Comparison of ENCODE assay signal across 8 cellular contexts in genomic region chr4:48340276-48340904, GRCh38. TPM values are rescaled to one million over a fixed set of nuclear protein-coding genes. Genes with fewer than 3 reads are reported as not detected.
DNase-seq lines count a peak whose midpoint lies in the region; ATAC-seq and TF ChIP-seq lines count a peak whose summit lies in the region.

No MANE protein-coding gene starts in this region.

- H3K4me3 Mint-ChIP-seq in stimulated activated naive CD8-positive, alpha-beta T cell treated with anti-CD3 and anti-CD28 coated beads, Interleukin-15, Interleukin-2, amounts not matched to agents 100 ng/mL and 50 ng/mL, for 24 hours: peak overlapping the region; percentile 94

- peak; percentile 4 for ATAC-seq in left lobe of liver

- DNase-seq in Daoy (ENCODE audit: low read depth) (peak; percentile 60), HEK293T (ENCODE audit: extremely low spot score) (peak; percentile 10), RKO (ENCODE audit: low spot score) (peak; percentile 86), cerebellar cortex (ENCODE audit: low spot score) (peak; percentile 8), left lobe of liver (ENCODE audit: low spot score) (no peak), NCI-H1930 (lab: John Stamatoyannopoulos, UW) (no peak), NCI-H2081 treated with DMSO at 0.1 percent for 48 hours (lab: John Stamatoyannopoulos, UW) (no peak)

- POLR2A ChIA-PET in HEK293T (lab: Yijun Ruan, JAX): interaction anchor here (1.0 to 1.7 kb wide), 3 partner anchors 12 to 36 kb away, joined by 3 to 5 read pairs (median 4); no protein-coding TSS in a partner anchor

- peak overlapping the region; percentile 79 for H3K27ac Mint-ChIP-seq in stimulated activated naive CD8-positive, alpha-beta T cell treated with anti-CD3 and anti-CD28 coated beads, Interleukin-15, Interleukin-2, amounts not matched to agents 100 ng/mL and 50 ng/mL, for 24 hours

- H3K9me3 Mint-ChIP-seq in stimulated activated naive CD8-positive, alpha-beta T cell treated with anti-CD3 and anti-CD28 coated beads, Interleukin-15, Interleukin-2, amounts not matched to agents 100 ng/mL and 50 ng/mL, for 24 hours: no peaks in the 10 kb centered on the region

- H3K36me3 Mint-ChIP-seq in stimulated activated naive CD8-positive, alpha-beta T cell treated with anti-CD3 and anti-CD28 coated beads, Interleukin-15, Interleukin-2, amounts not matched to agents 100 ng/mL and 50 ng/mL, for 24 hours (ENCODE audit: low read depth): no peaks in the 10 kb centered on the region

- CTCF ChIA-PET in HEK293T (lab: Yijun Ruan, JAX): no interaction called here

- H3K27me3 Mint-ChIP-seq in stimulated activated naive CD8-positive, alpha-beta T cell treated with anti-CD3 and anti-CD28 coated beads, Interleukin-15, Interleukin-2, amounts not matched to agents 100 ng/mL and 50 ng/mL, for 24 hours: no peaks in the 10 kb centered on the region

- peaks cover 50% of the 10 kb centered on the region for H3K4me1 Mint-ChIP-seq in stimulated activated naive CD8-positive, alpha-beta T cell treated with anti-CD3 and anti-CD28 coated beads, Interleukin-15, Interleukin-2, amounts not matched to agents 100 ng/mL and 50 ng/mL, for 24 hours (ENCODE audit: low read depth)

TF ChIP-seq in HEK293T, 16 proteins besides CTCF, POLR2A, EP300 and RAD21:
- no peak for TF ChIP-seq ARNT (IDR thresholded peaks at IDR 0.05)
- TF ChIP-seq ZNF384 (IDR thresholded peaks at IDR 0.05): no peak
- TF ChIP-seq FOXA1 (IDR thresholded peaks at IDR 0.05): no peak
- no peak for TF ChIP-seq SP1 (IDR thresholded peaks at IDR 0.05)
- no peak for TF ChIP-seq ELF4 (IDR thresholded peaks at IDR 0.05)
- no peak for TF ChIP-seq L3MBTL2 (conservative IDR thresholded peaks at IDR 0.05)
- no peak for TF ChIP-seq LEF1 (IDR thresholded peaks at IDR 0.05; ENCODE audit: borderline replicate concordance)
- no peak for TF ChIP-seq CTBP1 (IDR thresholded peaks at IDR 0.05; ENCODE audit: borderline replicate concordance)
- TF ChIP-seq TARDBP (IDR thresholded peaks at IDR 0.05): no peak
- no peak for TF ChIP-seq HDGF (IDR thresholded peaks at IDR 0.05; ENCODE audit: borderline replicate concordance)
- no peak for TF ChIP-seq FOXK2 (IDR thresholded peaks at IDR 0.05)
- no peak for TF ChIP-seq BHLHE40 (IDR thresholded peaks at IDR 0.05; ENCODE audit: borderline replicate concordance)
- TF ChIP-seq, protein P1, sequence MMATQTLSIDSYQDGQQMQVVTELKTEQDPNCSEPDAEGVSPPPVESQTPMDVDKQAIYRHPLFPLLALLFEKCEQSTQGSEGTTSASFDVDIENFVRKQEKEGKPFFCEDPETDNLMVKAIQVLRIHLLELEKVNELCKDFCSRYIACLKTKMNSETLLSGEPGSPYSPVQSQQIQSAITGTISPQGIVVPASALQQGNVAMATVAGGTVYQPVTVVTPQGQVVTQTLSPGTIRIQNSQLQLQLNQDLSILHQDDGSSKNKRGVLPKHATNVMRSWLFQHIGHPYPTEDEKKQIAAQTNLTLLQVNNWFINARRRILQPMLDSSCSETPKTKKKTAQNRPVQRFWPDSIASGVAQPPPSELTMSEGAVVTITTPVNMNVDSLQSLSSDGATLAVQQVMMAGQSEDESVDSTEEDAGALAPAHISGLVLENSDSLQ (IDR thresholded peaks at IDR 0.05): no peak
- no peak for TF ChIP-seq NFRKB (IDR thresholded peaks at IDR 0.05)
TF ChIP-seq in HEK293T: peak in this region for 0.

RNA-seq across cellular contexts. Expression of gene SLAIN2, which starts 0.9 kb away (rescaled TPM):
- total RNA-seq in Daoy (2014; rRNA removed; shearing (Covaris generic)): 25.8 and 28.7 TPM in 2 replicates
- total RNA-seq in left lobe of liver: 32.2 TPM

Comparison
In these comparisons a context has a peak if more than half of its experiments do, and no peak if none do; other contexts are left out.
1. DNase-seq: peak in Daoy (single experiment), HEK293T (single experiment), RKO (single experiment) and cerebellar cortex (single experiment); none in left lobe of liver (single experiment), NCI-H1930 (0 of 2) and NCI-H2081 treated with DMSO at 0.1 percent for 48 hours (single experiment).